ENCODE assay signal across 11 cellular contexts in genomic region chr19:6586726-6587092, GRCh38. TPM values are rescaled to one million over a fixed set of nuclear protein-coding genes. Genes with fewer than 3 reads are reported as not detected.
DNase-seq lines count a peak whose midpoint lies in the region; ATAC-seq and TF ChIP-seq lines count a peak whose summit lies in the region.
"Had no signal": no experiment of that assay in that cellular context is flagged by ENCODE, and none has a peak within 500 bp of the region (broad histone marks: within the 10 kb centered on the region; RNA-seq: fewer than 3 reads in every experiment).

No MANE protein-coding gene starts in this region.

- no peaks in the 10 kb centered on the region for H4K20me1 ChIP-seq in Karpas-422 (ENCODE audit: insufficient read depth, low read depth, low read length)

- H3K79me2 ChIP-seq in Karpas-422 (ENCODE audit: low read length): no peaks in the 10 kb centered on the region

- H3K4me3 ChIP-seq in GM06990 (replicated peaks; ENCODE audit: low read depth, low read length) (peak overlapping the region; percentile 88), Karpas-422 (ENCODE audit: low read length) (peak overlapping the region; percentile 60), neuronal stem cell (ENCODE audit: low read length in 2 of 2) (peak overlapping the region in 1 of 2 donors; percentile 55)

- H3K27me3 ChIP-seq in GM06990 (replicated peaks; ENCODE audit: control insufficient read depth, insufficient read depth, low read length): no peaks in the 10 kb centered on the region
- no peaks in the 10 kb centered on the region for H3K27me3 ChIP-seq in Karpas-422 (ENCODE audit: low read length)
- H3K27me3 ChIP-seq in neuronal stem cell (ENCODE audit: control insufficient read depth in 3 of 3, insufficient read depth in 3 of 3, low read depth in 1 of 3, low read length in 3 of 3): peaks cover 29 to 59% (median 56%) of the 10 kb centered on the region in 3 experiments

- no peak overlapping the region for H2BK120ac ChIP-seq in neuronal stem cell (ENCODE audit: low read depth, low read length)

- H3K4me1 ChIP-seq in Karpas-422 (ENCODE audit: low read length): peaks cover 49% of the 10 kb centered on the region
- H3K4me1 ChIP-seq in neuronal stem cell (ENCODE audit: control insufficient read depth in 2 of 2, insufficient read depth in 1 of 2, low read depth in 1 of 2, low read length in 2 of 2): peaks cover 2 to 15% of the 10 kb centered on the region in 2 donors

- WGBS in neuronal stem cell (ENCODE audit: extremely low coverage in 2 of 2, insufficient read length in 2 of 2, insufficient replicate concordance in 1 of 2), 2 donors: no CpG with 5 or more reads among the region's 4 CpGs

- no peak overlapping the region for H2AK5ac ChIP-seq in neuronal stem cell (ENCODE audit: low read depth, low read length)

- no peak overlapping the region for H3K18ac ChIP-seq in neuronal stem cell (ENCODE audit: low read length)

- H2BK15ac ChIP-seq in neuronal stem cell (ENCODE audit: low read length): no peak overlapping the region

- peak overlapping the region; percentile 58 for H3K9ac ChIP-seq in Karpas-422 (ENCODE audit: low read length)
- H3K9ac ChIP-seq in neuronal stem cell (ENCODE audit: low read depth, low read length, poor library complexity): peak overlapping the region; percentile 27
- H3K9ac ChIP-seq: KMS-11 had no signal

- H3K23ac ChIP-seq in neuronal stem cell (ENCODE audit: low read depth, low read length, poor library complexity): peak overlapping the region; percentile 49

- H3K4me2 ChIP-seq in Karpas-422 (ENCODE audit: low read depth, low read length, poor library complexity, severe bottlenecking): peak overlapping the region; percentile 69
- peak overlapping the region; percentile 51 for H3K4me2 ChIP-seq in neuronal stem cell (ENCODE audit: insufficient read depth, low read length, poor library complexity, severe bottlenecking)
- H3K4me2 ChIP-seq: KMS-11 had no signal

- H4K8ac ChIP-seq in neuronal stem cell (ENCODE audit: low read depth, low read length): no peak overlapping the region

- CTCF ChIA-PET in RWPE1 (lab: Yijun Ruan, JAX): interaction anchor here (0.6 to 0.7 kb wide), 2 partner anchors 18 to 150 kb away, joined by 3 to 5 read pairs; no protein-coding TSS in a partner anchor

- H3K36me3 ChIP-seq in GM06990 (ENCODE audit: control insufficient read depth, insufficient read depth, low read length): peaks cover 25% of the 10 kb centered on the region
- H3K36me3 ChIP-seq in Karpas-422 (ENCODE audit: insufficient read depth, low read length): no peaks in the 10 kb centered on the region
- no peaks in the 10 kb centered on the region for H3K36me3 ChIP-seq in neuronal stem cell (replicated peaks in 1 of 2; ENCODE audit: control insufficient read depth in 2 of 2, insufficient read depth in 2 of 2, low read length in 2 of 2)

- H2AFZ ChIP-seq in Karpas-422 (ENCODE audit: low read length) (peak overlapping the region; percentile 82; the same call in 1 of the 2 replicates), neuronal stem cell (ENCODE audit: low read length) (peak overlapping the region; percentile 62)

- no peak overlapping the region for H3K27ac Mint-ChIP-seq in effector memory CD8-positive, alpha-beta T cell
- H3K27ac Mint-ChIP-seq: dendritic cell treated with granulocyte-macrophage colony-stimulating factor and Interleukin-4, amounts not matched to agents 40 ng/mL and 50 ng/mL, for 4 days had no signal

- no peak overlapping the region for H2BK5ac ChIP-seq in neuronal stem cell (ENCODE audit: low read length)

- H3K9me3 ChIP-seq in Karpas-422 (ENCODE audit: low read length) (no peaks in the 10 kb centered on the region), neuronal stem cell (replicated peaks in 1 of 2; ENCODE audit: control insufficient read depth in 2 of 2, insufficient read depth in 1 of 2, low read depth in 1 of 2, low read length in 2 of 2) (peaks cover 0 to 1% of the 10 kb centered on the region in 2 donors)

- H3K27me3 Mint-ChIP-seq in effector memory CD8-positive, alpha-beta T cell: peaks cover 20 to 47% of the 10 kb centered on the region in 2 donors

- DNase-seq in GM06990 (ENCODE audit: extremely low read depth, insufficient read length) (no peak), Karpas-422 (no peak), neuronal stem cell (ENCODE audit: low spot score) (no peak), RWPE1 (ENCODE audit: low spot score) (no peak), glomerular visceral epithelial cell (ENCODE audit: extremely low spot score) (no peak), cerebellar cortex (ENCODE audit: low spot score) (no peak)
- no peak for DNase-seq in effector memory CD8-positive, alpha-beta T cell
- DNase-seq: NCI-H446, posterior cingulate gyrus had no signal

- no peak overlapping the region for H3K4ac ChIP-seq in neuronal stem cell (ENCODE audit: low read length)

- H3K4me1 Mint-ChIP-seq in effector memory CD8-positive, alpha-beta T cell (ENCODE audit: low read depth in 2 of 2): peaks cover 30 to 42% of the 10 kb centered on the region in 2 donors

- H3K36me3 Mint-ChIP-seq in effector memory CD8-positive, alpha-beta T cell (ENCODE audit: insufficient read depth): peaks cover 12% of the 10 kb centered on the region

- H3K79me1 ChIP-seq in neuronal stem cell (ENCODE audit: low read depth, low read length): no peaks in the 10 kb centered on the region

- peak overlapping the region; percentile 32 for H3K14ac ChIP-seq in neuronal stem cell (ENCODE audit: low read length)

- no peak for TF ChIP-seq CTCF in GM06990 (IDR thresholded peaks at IDR 0.05; ENCODE audit: insufficient read depth, low read length, poor library complexity, severe bottlenecking)
- no peak for TF ChIP-seq CTCF in RWPE1 (conservative IDR thresholded peaks at IDR 0.05; ENCODE audit: low read depth)

- no peak overlapping the region for H2BK12ac ChIP-seq in neuronal stem cell (ENCODE audit: low read length)

- peak overlapping the region; percentile 38 to 97 for H3K4me3 Mint-ChIP-seq in effector memory CD8-positive, alpha-beta T cell

- no peaks in the 10 kb centered on the region for H3K9me2 ChIP-seq in Karpas-422 (replicated peaks; ENCODE audit: insufficient read depth, low read length)

- H3K27ac ChIP-seq in Karpas-422 (ENCODE audit: low read length) (no peak overlapping the region), neuronal stem cell (replicated peaks; ENCODE audit: low read length) (no peak overlapping the region), RWPE1 (no peak overlapping the region)
- H3K27ac ChIP-seq: KMS-11 had no signal

- POLR2A ChIA-PET in RWPE1 (lab: Yijun Ruan, JAX; ENCODE audit: low non-redundant PET): no interaction called here

- no peak for ATAC-seq in effector memory CD8-positive, alpha-beta T cell (replicated peaks)

- no peak overlapping the region for H4K91ac ChIP-seq in neuronal stem cell (ENCODE audit: low read depth, low read length, poor library complexity)

- no peaks in the 10 kb centered on the region for H3K9me3 Mint-ChIP-seq in effector memory CD8-positive, alpha-beta T cell
- H3K9me3 Mint-ChIP-seq: dendritic cell treated with granulocyte-macrophage colony-stimulating factor and Interleukin-4, amounts not matched to agents 40 ng/mL and 50 ng/mL, for 4 days had no signal

RNA-seq across cellular contexts. Expression of gene CD70, which starts 4.2 kb away (rescaled TPM):
- 10.4 and 12.6 TPM in 2 replicates for total RNA-seq in Karpas-422 (2014; rRNA removed; shearing (Covaris generic); ENCODE audit: low replicate concordance)
- polyA plus RNA-seq in neuronal stem cell (2013, experiment 1 of 2): 0.88 TPM
- 0.91 TPM for polyA plus RNA-seq in neuronal stem cell (2013, experiment 2 of 2)

RNA-seq across cellular contexts. Expression of gene TNFSF9, which starts 55.9 kb away (rescaled TPM):
- 10.3 and 14.5 TPM in 2 replicates for total RNA-seq in Karpas-422 (2014; rRNA removed; shearing (Covaris generic); ENCODE audit: low replicate concordance)
- 1.5 TPM for polyA plus RNA-seq in neuronal stem cell (2013, experiment 1 of 2)
- polyA plus RNA-seq in neuronal stem cell (2013, experiment 2 of 2): 1.8 TPM
